In genomic region chr7:27616914-27617548, GRCh38 we compare ENCODE assay signal across 15 cellular contexts.
"Had no signal": no experiment of that assay in that cellular context is flagged by ENCODE, and none has a peak within 500 bp of the region (broad histone marks: within the 10 kb centered on the region; RNA-seq: fewer than 3 reads in every experiment).

No MANE protein-coding gene starts in this region.

- H3K4me3 Mint-ChIP-seq: activated CD4-positive, alpha-beta memory T cell treated with anti-CD3 and anti-CD28 coated beads, Interleukin-2, amount 10 ng/mL, durations not matched to agents 7 days and 5 days; activated CD8-positive, alpha-beta memory T cell treated with anti-CD3 and anti-CD28 coated beads, Interleukin-2, amount 10 ng/mL, durations not matched to agents 7 days and 5 days; activated naive CD8-positive, alpha-beta T cell treated with anti-CD3 and anti-CD28 coated beads, Interleukin-2, amount 10 ng/mL, durations not matched to agents 7 days and 5 days had no signal

- H3K4me1 ChIP-seq: body of pancreas, left lung, tibial artery had no signal

- H3K27me3 Mint-ChIP-seq: activated CD4-positive, alpha-beta memory T cell treated with anti-CD3 and anti-CD28 coated beads, Interleukin-2, amount 10 ng/mL, durations not matched to agents 7 days and 5 days; activated CD8-positive, alpha-beta memory T cell treated with anti-CD3 and anti-CD28 coated beads, Interleukin-2, amount 10 ng/mL, durations not matched to agents 7 days and 5 days; activated naive CD8-positive, alpha-beta T cell treated with anti-CD3 and anti-CD28 coated beads, Interleukin-2, amount 10 ng/mL, durations not matched to agents 7 days and 5 days; progenitor cell of endocrine pancreas had no signal

- ATAC-seq: activated CD8-positive, alpha-beta memory T cell treated with anti-CD3 and anti-CD28 coated beads, Interleukin-2, amount 10 ng/mL, durations not matched to agents 7 days and 5 days; body of pancreas; left lung had no signal

- H3K27ac Mint-ChIP-seq: activated CD4-positive, alpha-beta memory T cell treated with anti-CD3 and anti-CD28 coated beads, Interleukin-2, amount 10 ng/mL, durations not matched to agents 7 days and 5 days; activated CD8-positive, alpha-beta memory T cell treated with anti-CD3 and anti-CD28 coated beads, Interleukin-2, amount 10 ng/mL, durations not matched to agents 7 days and 5 days; activated naive CD8-positive, alpha-beta T cell treated with anti-CD3 and anti-CD28 coated beads, Interleukin-2, amount 10 ng/mL, durations not matched to agents 7 days and 5 days; progenitor cell of endocrine pancreas had no signal

- H3K27ac ChIP-seq: body of pancreas, left lung, tibial artery had no signal

- H3K27me3 ChIP-seq: body of pancreas, left lung, tibial artery had no signal

- H3K4me3 ChIP-seq: body of pancreas, left lung, tibial artery had no signal

- H3K4me1 Mint-ChIP-seq: activated CD4-positive, alpha-beta memory T cell treated with anti-CD3 and anti-CD28 coated beads, Interleukin-2, amount 10 ng/mL, durations not matched to agents 7 days and 5 days; activated CD8-positive, alpha-beta memory T cell treated with anti-CD3 and anti-CD28 coated beads, Interleukin-2, amount 10 ng/mL, durations not matched to agents 7 days and 5 days; activated naive CD8-positive, alpha-beta T cell treated with anti-CD3 and anti-CD28 coated beads, Interleukin-2, amount 10 ng/mL, durations not matched to agents 7 days and 5 days had no signal

- DNase-seq: activated CD4-positive, alpha-beta memory T cell treated with anti-CD3 and anti-CD28 coated beads, Interleukin-2, amount 10 ng/mL, durations not matched to agents 7 days and 5 days; activated CD4-positive, alpha-beta T cell treated with anti-CD3 and anti-CD28 coated beads for 48 hours; activated CD4-positive, CD25-positive, alpha-beta regulatory T cell; activated CD8-positive, alpha-beta memory T cell treated with anti-CD3 and anti-CD28 coated beads, Interleukin-2, amount 10 ng/mL, durations not matched to agents 7 days and 5 days; activated naive CD8-positive, alpha-beta T cell treated with anti-CD3 and anti-CD28 coated beads, Interleukin-2, amount 10 ng/mL, durations not matched to agents 7 days and 5 days; body of pancreas; caudate nucleus; left lung; stimulated activated CD4-positive, alpha-beta T cell treated with anti-CD3 and anti-CD28 coated beads, Interleukin-12 subunit alpha, Interleukin-12 subunit beta, amount 100 ng/mL, for 4 hours; stimulated activated CD4-positive, alpha-beta T cell treated with anti-CD3 and anti-CD28 coated beads, Interleukin-1b, Interleukin-23, amount 100 ng/mL, for 48 hours; stimulated activated CD8-positive, alpha-beta memory T cell treated with anti-CD3 and anti-CD28 coated beads, Interleukin-4, amount 100 ng/mL, for 48 hours; stimulated activated naive CD4-positive, alpha-beta T cell; T1000; tibial artery had no signal
